In the genomic region with DNA sequence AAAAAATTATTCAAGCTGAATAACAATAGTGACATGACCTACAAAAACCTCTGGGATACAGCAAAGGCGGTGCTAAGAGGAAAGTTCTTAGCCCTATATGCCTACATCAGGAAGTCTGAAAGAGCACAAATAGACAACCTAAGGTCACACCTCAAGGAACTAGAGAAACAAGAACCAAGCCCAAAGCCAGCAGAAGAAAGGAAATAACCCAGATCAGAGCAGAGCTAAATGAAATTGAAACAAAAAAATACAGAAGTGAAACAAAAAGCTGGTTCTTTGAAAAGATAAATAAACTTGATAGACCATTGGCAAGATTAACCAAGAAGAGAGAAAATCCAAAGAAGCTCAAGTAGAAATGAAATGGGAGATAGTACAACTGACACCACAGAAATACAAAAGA, we compare ENCODE assay signal across 19 cellular contexts. TPM values are rescaled to one million over a fixed set of nuclear protein-coding genes. Genes with fewer than 3 reads are reported as not detected.
DNase-seq lines count a peak whose midpoint lies in the region; ATAC-seq and TF ChIP-seq lines count a peak whose summit lies in the region.
"Had no signal": no experiment of that assay in that cellular context is flagged by ENCODE, and none has a peak within 500 bp of the region (broad histone marks: within the 10 kb centered on the region; RNA-seq: fewer than 3 reads in every experiment).

No MANE protein-coding gene starts in this region.

- POLR2A ChIA-PET in CD8-positive, alpha-beta T cell (lab: Charles Lee), result no interaction called here

- H3K4me3 ChIP-seq in CD8-positive, alpha-beta T cell (ENCODE audit: low read depth, low read length), result no peak overlapping the region
- H3K4me3 ChIP-seq: gastroesophageal sphincter, sigmoid colon, uterus had no signal

- peaks cover 5% of the 10 kb centered on the region for H3K27me3 Mint-ChIP-seq in CD8-positive, alpha-beta T cell (ENCODE audit: low read depth)
- peaks cover 47% of the 10 kb centered on the region for H3K27me3 Mint-ChIP-seq in central memory CD8-positive, alpha-beta T cell

- no peaks in the 10 kb centered on the region for H3K9me3 ChIP-seq in CD8-positive, alpha-beta T cell (ENCODE audit: low read length)
- H3K9me3 ChIP-seq: gastroesophageal sphincter, sigmoid colon, uterus had no signal

- peak overlapping the region; percentile 49 for H3K27ac Mint-ChIP-seq in CD8-positive, alpha-beta T cell
- H3K27ac Mint-ChIP-seq in central memory CD8-positive, alpha-beta T cell (ENCODE audit: low read depth), result peak overlapping the region; percentile 7

- DNase-seq in Ammon's horn (ENCODE audit: low spot score) (peak; percentile 13), NOMO-1 treated with dmso at 0.1 percent for 144 hours (lab: John Stamatoyannopoulos, UW; ENCODE audit: unreplicated experiment) (peak; percentile 81), ecto neural progenitor cell (ENCODE audit: low spot score) (no peak), DMS153 (lab: John Stamatoyannopoulos, UW) (no peak)
- DNase-seq in CD8-positive, alpha-beta T cell, result no peak
- no peak for DNase-seq in central memory CD8-positive, alpha-beta T cell (ENCODE audit: low spot score in 2 of 2)
- no peak for DNase-seq in activated CD4-positive, CD25-positive, alpha-beta regulatory T cell (lab: John Stamatoyannopoulos, UW)
- DNase-seq: amniotic stem cell; DMS79; H7; mammary epithelial cell; NCI-H1417 treated with DMSO at 0.1 percent for 48 hours; NCI-H345; sigmoid colon; stimulated activated CD4-positive, alpha-beta T cell treated with anti-CD3 and anti-CD28 coated beads, Interleukin-4, amount 100 ng/mL, for 24 hours; uterus; WERI-Rb-1 had no signal

- H3K36me3 Mint-ChIP-seq in CD8-positive, alpha-beta T cell, result no peaks in the 10 kb centered on the region
- no peaks in the 10 kb centered on the region for H3K36me3 Mint-ChIP-seq in central memory CD8-positive, alpha-beta T cell (ENCODE audit: insufficient read depth)

- H3K4me1 ChIP-seq in CD8-positive, alpha-beta T cell (ENCODE audit: insufficient read depth, low read length), result peaks cover 12% of the 10 kb centered on the region
- H3K4me1 ChIP-seq: gastroesophageal sphincter, sigmoid colon, uterus had no signal

- no peaks in the 10 kb centered on the region for H3K27me3 ChIP-seq in CD8-positive, alpha-beta T cell (ENCODE audit: insufficient read depth, low read length)
- H3K27me3 ChIP-seq: sigmoid colon, uterus had no signal

- no peaks in the 10 kb centered on the region for H3K9me3 Mint-ChIP-seq in CD8-positive, alpha-beta T cell
- H3K9me3 Mint-ChIP-seq in central memory CD8-positive, alpha-beta T cell, result no peaks in the 10 kb centered on the region

- peak overlapping the region; percentile 7 for H3K4me3 Mint-ChIP-seq in CD8-positive, alpha-beta T cell
- no peak overlapping the region for H3K4me3 Mint-ChIP-seq in central memory CD8-positive, alpha-beta T cell

- TF ChIP-seq CTCF in CD8-positive, alpha-beta T cell (IDR thresholded peaks at IDR 0.05), result no peak

- no peak overlapping the region for H3K27ac ChIP-seq in CD8-positive, alpha-beta T cell (ENCODE audit: low read depth, low read length)
- H3K27ac ChIP-seq: gastroesophageal sphincter, sigmoid colon, uterus, WERI-Rb-1 had no signal

- no peak for ATAC-seq in CD8-positive, alpha-beta T cell
- no peak for ATAC-seq in central memory CD8-positive, alpha-beta T cell (replicated peaks; ENCODE audit: extremely low read depth, poor library complexity, severe bottlenecking)
- no peak for ATAC-seq in HG03097 (IDR thresholded peaks at IDR 0.05; ENCODE audit: low FRiP score, unreplicated experiment)
- ATAC-seq: gastroesophageal sphincter had no signal

- no peaks in the 10 kb centered on the region for H3K36me3 ChIP-seq in CD8-positive, alpha-beta T cell (ENCODE audit: insufficient read depth, low read length)
- H3K36me3 ChIP-seq: gastroesophageal sphincter, sigmoid colon, uterus, WERI-Rb-1 had no signal

- peaks cover 16% of the 10 kb centered on the region for H3K4me1 Mint-ChIP-seq in CD8-positive, alpha-beta T cell (ENCODE audit: low read depth)
- H3K4me1 Mint-ChIP-seq in central memory CD8-positive, alpha-beta T cell, result peaks cover 9% of the 10 kb centered on the region

- intact Hi-C loops in CD8-positive, alpha-beta T cell (cut with DNase I, micrococcal nuclease), result no loop called here

- CTCF ChIA-PET in CD8-positive, alpha-beta T cell (lab: Charles Lee), result no interaction called here

RNA-seq across cellular contexts. Expression of gene NOTCH4, which starts 47.6 kb away (rescaled TPM):
- under 1 TPM in 1 of 2 experiments, not detected in 1; 0.38 TPM for total RNA-seq in CD8-positive, alpha-beta T cell

Comparison
In these comparisons a context has a peak if more than half of its experiments do, and no peak if none do; other contexts are left out.
1. DNase-seq: peak in Ammon's horn (single experiment) and NOMO-1 treated with dmso at 0.1 percent for 144 hours (single experiment); none in CD8-positive, alpha-beta T cell (0 of 7), central memory CD8-positive, alpha-beta T cell (0 of 2), ecto neural progenitor cell (single experiment), activated CD4-positive, CD25-positive, alpha-beta regulatory T cell (0 of 4) and DMS153 (single experiment).